Comparison of ENCODE assay signal across 8 cellular contexts in the genomic region with DNA sequence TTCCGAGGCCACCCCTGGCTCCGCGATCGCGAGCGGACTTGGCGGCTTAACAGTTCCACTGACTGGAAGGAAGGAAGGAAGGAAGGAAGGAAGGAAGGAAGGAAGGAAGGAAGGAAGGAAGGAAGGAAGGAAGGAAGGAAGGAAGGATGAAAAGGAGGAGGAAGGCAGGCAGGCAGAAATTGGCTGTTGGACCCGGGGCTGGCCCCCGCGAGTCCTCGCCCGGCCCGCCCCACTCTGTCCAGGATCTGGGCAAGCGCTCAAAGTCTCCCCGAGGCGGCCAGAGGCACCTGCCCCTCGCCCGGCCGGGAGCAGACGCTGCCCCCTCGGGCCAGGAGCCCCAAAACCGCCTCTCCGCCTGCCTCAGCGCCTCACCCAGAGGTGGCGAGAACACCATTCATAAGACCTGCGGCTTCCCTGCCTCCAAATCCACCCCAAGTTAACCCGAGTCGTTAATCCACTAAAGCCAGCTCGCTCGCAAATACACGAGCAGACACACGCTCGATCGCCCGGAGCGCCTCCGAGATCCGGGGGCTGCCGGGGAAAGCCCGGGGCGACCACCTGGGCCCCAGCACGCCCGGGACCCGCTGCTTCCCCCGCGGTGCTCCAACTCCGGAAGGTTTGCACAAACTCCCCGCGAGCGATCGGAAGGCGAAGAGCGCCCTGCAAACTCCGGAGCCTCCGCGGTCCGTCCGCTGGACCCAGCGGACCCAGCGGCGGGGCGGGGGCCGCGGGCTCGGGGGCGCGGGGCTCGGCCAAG. TPM values are rescaled to one million over a fixed set of nuclear protein-coding genes. Genes with fewer than 3 reads are reported as not detected.
DNase-seq lines count a peak whose midpoint lies in the region; ATAC-seq and FAIRE-seq lines count a peak whose summit lies in the region.

No MANE protein-coding gene starts in this region.

- DNase-seq in GM03348 (ENCODE audit: low spot score) (peak; percentile 55), SW480 (ENCODE audit: low spot score) (peak; percentile 34), cerebellar cortex (ENCODE audit: low spot score) (peak; percentile 45), left lobe of liver (ENCODE audit: low spot score) (peak; percentile 61), GM19239 (ENCODE audit: insufficient read length, low spot score) (no peak)
- DNase-seq in stimulated activated CD4-positive, alpha-beta T cell treated with anti-CD3 and anti-CD28 coated beads, Interleukin-2, amount 100 ng/mL, for 4 hours (ENCODE audit: low read depth): peak; percentile 15

- ATAC-seq in HG02623 (IDR thresholded peaks at IDR 0.05; ENCODE audit: unreplicated experiment) (peak; percentile 7), left lobe of liver (peak; percentile 60), HG03565 (IDR thresholded peaks at IDR 0.05; ENCODE audit: unreplicated experiment) (no peak)

- FAIRE-seq in GM19239 (lab: Jason Lieb, UNC): no peak

RNA-seq across cellular contexts. Expression of gene DPF3, which starts 0.8 kb away (rescaled TPM):
- 5.2 TPM for total RNA-seq in left lobe of liver

RNA-seq across cellular contexts. Expression of gene DCAF4, which starts 33.2 kb away (rescaled TPM):
- total RNA-seq in left lobe of liver: 6.4 TPM
